Comparison of ENCODE assay signal across 26 cellular contexts in the genomic region with DNA sequence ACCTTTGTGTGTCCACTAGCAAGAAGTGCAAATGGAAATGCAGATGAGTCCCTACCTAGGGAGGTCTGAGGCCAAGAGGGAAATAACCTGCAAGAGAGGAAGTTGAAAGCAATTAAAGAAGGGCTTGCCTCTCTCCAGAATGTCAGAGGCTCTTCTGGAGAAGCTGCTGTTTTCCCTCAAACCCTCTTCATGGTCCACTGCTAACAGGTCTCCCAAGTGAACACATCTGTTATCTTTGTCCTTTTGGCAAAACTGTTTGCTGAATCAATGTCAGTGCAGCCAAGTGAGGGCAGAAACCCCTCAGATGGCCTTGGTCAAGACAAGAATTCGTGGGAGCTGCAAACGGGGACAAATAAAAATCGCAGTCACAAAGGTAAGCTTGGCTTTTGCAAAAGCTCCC.
"Had no signal": no experiment of that assay in that cellular context is flagged by ENCODE, and none has a peak within 500 bp of the region (broad histone marks: within the 10 kb centered on the region; RNA-seq: fewer than 3 reads in every experiment).

No MANE protein-coding gene starts in this region.

- H3K27me3 ChIP-seq: colonic mucosa, SJCRH30 had no signal

- H3K27ac ChIP-seq: colonic mucosa, SJCRH30, WERI-Rb-1 had no signal

- H3K36me3 ChIP-seq: colonic mucosa, SJCRH30, WERI-Rb-1 had no signal

- H3K4me1 ChIP-seq: colonic mucosa, SJCRH30 had no signal

- H3K4me3 ChIP-seq: colonic mucosa, SJCRH30 had no signal

- H3K9me3 ChIP-seq: colonic mucosa, SJCRH30 had no signal

- DNase-seq: activated CD4-positive, alpha-beta memory T cell treated with anti-CD3 and anti-CD28 coated beads, Interleukin-2, amount 10 ng/mL, durations not matched to agents 7 days and 5 days; activated CD4-positive, alpha-beta T cell treated with anti-CD3 and anti-CD28 coated beads for 1 hour; activated CD4-positive, alpha-beta T cell treated with anti-CD3 and anti-CD28 coated beads for 48 hours; activated CD4-positive, CD25-positive, alpha-beta regulatory T cell; activated CD8-positive, alpha-beta memory T cell treated with anti-CD3 and anti-CD28 coated beads for 24 hours; activated CD8-positive, alpha-beta memory T cell treated with anti-CD3 and anti-CD28 coated beads, Interleukin-2, amount 10 ng/mL, durations not matched to agents 7 days and 5 days; activated CD8-positive, alpha-beta memory T cell treated with anti-CD3 and anti-CD28 coated beads, Interleukin-2, amount 50 U/mL, for 48 hours; activated effector memory CD4-positive, alpha-beta T cell treated with Interleukin-2 at 50 U/mL for 16 hours; activated naive CD4-positive, alpha-beta T cell treated with anti-CD3 and anti-CD28 coated beads, Interleukin-2, amount 10 ng/mL, durations not matched to agents 7 days and 5 days; activated naive CD8-positive, alpha-beta T cell treated with anti-CD3 and anti-CD28 coated beads, Interleukin-2, amount 50 U/mL, for 24 hours; activated T-cell treated with anti-CD3 and anti-CD28 coated beads, Interleukin-2, amount 50 U/mL, for 48 hours; anterior cingulate cortex; colonic mucosa; Karpas-422; NCI-H1105 treated with DMSO at 0.1 percent for 48 hours; NCI-H1436; NCI-H1694; NCI-H1930; NCI-H2081 treated with DMSO at 0.1 percent for 48 hours; NCI-H226; NCI-H524 treated with DMSO at 0.1 percent for 48 hours; SHP77; SJCRH30; T1000; WERI-Rb-1 had no signal

- ATAC-seq: activated CD8-positive, alpha-beta memory T cell treated with anti-CD3 and anti-CD28 coated beads, Interleukin-2, amount 10 ng/mL, durations not matched to agents 7 days and 5 days; activated naive CD8-positive, alpha-beta T cell treated with anti-CD3 and anti-CD28 coated beads, Interleukin-2, amount 50 U/mL, for 24 hours; Panc1 had no signal
